In genomic region chr1:77322061-77322900, GRCh38 we compare ENCODE assay signal across 9 cellular contexts. TPM values are rescaled to one million over a fixed set of nuclear protein-coding genes. Genes with fewer than 3 reads are reported as not detected.
A peak's percentile ranks its signal among the peaks of the same experiment; 100 is the strongest.
DNase-seq lines count a peak whose midpoint lies in the region; ATAC-seq and TF ChIP-seq lines count a peak whose summit lies in the region.
"Had no signal": no experiment of that assay in that cellular context is flagged by ENCODE, and none has a peak within 500 bp of the region (broad histone marks: within the 10 kb centered on the region; RNA-seq: fewer than 3 reads in every experiment).

No MANE protein-coding gene starts in this region.

- H3K27me3 ChIP-seq in MM.1S (replicated peaks; ENCODE audit: insufficient read depth, low read length), result no peaks in the 10 kb centered on the region

- in situ Hi-C loops in SK-MEL-5 (cut with HindIII; ENCODE audit: low pct_unique_long_range_greater_than_20kb, low sequenced_read_pairs), result no loop called here

- H3K27ac ChIP-seq in coronary artery (no peak overlapping the region), MM.1S (ENCODE audit: low read length) (no peak overlapping the region)

- H3K9me3 ChIP-seq in MM.1S (replicated peaks; ENCODE audit: insufficient read depth, low read length), result no peaks in the 10 kb centered on the region

- H4K20me1 ChIP-seq in MM.1S (ENCODE audit: insufficient read depth, low read length), result no peaks in the 10 kb centered on the region

- H3K36me3 Mint-ChIP-seq in activated naive CD8-positive, alpha-beta T cell, result peaks cover 21% of the 10 kb centered on the region
- H3K36me3 Mint-ChIP-seq in activated naive CD8-positive, alpha-beta T cell treated with anti-CD3 and anti-CD28 coated beads, Interleukin-2, amount 50 U/mL, for 24 hours (ENCODE audit: low read depth), result peaks cover 6% of the 10 kb centered on the region

- no peak overlapping the region for H3K4me2 ChIP-seq in MM.1S (ENCODE audit: low read depth, low read length)

- peaks cover 3% of the 10 kb centered on the region for H3K4me1 Mint-ChIP-seq in activated naive CD8-positive, alpha-beta T cell (ENCODE audit: low read depth)
- peaks cover 6% of the 10 kb centered on the region for H3K4me1 Mint-ChIP-seq in activated naive CD8-positive, alpha-beta T cell treated with anti-CD3 and anti-CD28 coated beads, Interleukin-2, amount 50 U/mL, for 24 hours

- H3K4me1 ChIP-seq in MM.1S (ENCODE audit: low read length), result no peaks in the 10 kb centered on the region

- H3K27me3 Mint-ChIP-seq in activated naive CD8-positive, alpha-beta T cell, result no peaks in the 10 kb centered on the region
- H3K27me3 Mint-ChIP-seq in activated naive CD8-positive, alpha-beta T cell treated with anti-CD3 and anti-CD28 coated beads, Interleukin-2, amount 50 U/mL, for 24 hours, result no peaks in the 10 kb centered on the region

- DNase-seq in activated naive CD8-positive, alpha-beta T cell treated with anti-CD3 and anti-CD28 coated beads, Interleukin-2, amount 50 U/mL, for 24 hours, result no peak
- peak; percentile 4 for DNase-seq in SK-MEL-5 (ENCODE audit: low read depth, low spot score)
- peak; percentile 16 for DNase-seq in foreskin melanocyte
- no peak for DNase-seq in coronary artery (ENCODE audit: low spot score)
- DNase-seq in mesenteric fat pad (ENCODE audit: low spot score), result no peak
- DNase-seq in MM.1S, result no peak

- H3K27ac Mint-ChIP-seq in activated naive CD8-positive, alpha-beta T cell, result peak overlapping the region; percentile 50
- no peak overlapping the region for H3K27ac Mint-ChIP-seq in activated naive CD8-positive, alpha-beta T cell treated with anti-CD3 and anti-CD28 coated beads, Interleukin-2, amount 50 U/mL, for 24 hours

- no peaks in the 10 kb centered on the region for H3K9me2 ChIP-seq in MM.1S (replicated peaks; ENCODE audit: insufficient read depth, low read length)

- no peak overlapping the region for H3K4me3 Mint-ChIP-seq in activated naive CD8-positive, alpha-beta T cell
- no peak overlapping the region for H3K4me3 Mint-ChIP-seq in activated naive CD8-positive, alpha-beta T cell treated with anti-CD3 and anti-CD28 coated beads, Interleukin-2, amount 50 U/mL, for 24 hours

- H3F3A ChIP-seq in MM.1S (ENCODE audit: insufficient read depth, low read length), result no peaks in the 10 kb centered on the region

- H3K36me3 ChIP-seq in MM.1S (replicated peaks; ENCODE audit: insufficient read depth, low read length), result no peaks in the 10 kb centered on the region

- ATAC-seq in activated naive CD8-positive, alpha-beta T cell treated with anti-CD3 and anti-CD28 coated beads, Interleukin-2, amount 50 U/mL, for 24 hours, result no peak
- no peak for ATAC-seq in GM18907 (IDR thresholded peaks at IDR 0.05; ENCODE audit: unreplicated experiment)

- no peak overlapping the region for H3K4me3 ChIP-seq in coronary artery
- H3K4me3 ChIP-seq in MM.1S (ENCODE audit: low read length), result no peak overlapping the region

- peaks cover 4% of the 10 kb centered on the region for H3K9me3 Mint-ChIP-seq in activated naive CD8-positive, alpha-beta T cell (ENCODE audit: low read depth)
- H3K9me3 Mint-ChIP-seq in activated naive CD8-positive, alpha-beta T cell treated with anti-CD3 and anti-CD28 coated beads, Interleukin-2, amount 50 U/mL, for 24 hours, result peaks cover 6% of the 10 kb centered on the region

- no peak for TF ChIP-seq CTCF in coronary artery (IDR thresholded peaks at IDR 0.05)
- no peak for TF ChIP-seq CTCF in MM.1S (IDR thresholded peaks at IDR 0.05; ENCODE audit: low read length)

- no peak overlapping the region for H3K9ac ChIP-seq in MM.1S (ENCODE audit: low read length)

- no peaks in the 10 kb centered on the region for H3K79me2 ChIP-seq in MM.1S (ENCODE audit: low read length)

- no peak overlapping the region for H2AFZ ChIP-seq in MM.1S (ENCODE audit: low read length)

RNA-seq across cellular contexts. Expression of gene AK5, which starts 40.5 kb away (rescaled TPM):
- total RNA-seq in SK-MEL-5 (2014; rRNA removed; shearing (Covaris generic)), result 0.11 and 0.51 TPM in 2 replicates
- polyA plus RNA-seq in SK-MEL-5 (2015; cell fraction: cytosol; rRNA removed), result 0.18 TPM in 1 of 2 replicates, not detected in the other
- not detected in 2 replicates for polyA plus RNA-seq in SK-MEL-5 (2015; cell fraction: nucleus; rRNA removed)
- not detected for total RNA-seq in mesenteric fat pad
- total RNA-seq: OCI-LY7 had no signal

Comparison
In these comparisons a context has a peak if more than half of its experiments do, and no peak if none do; other contexts are left out.
1. DNase-seq: peak in SK-MEL-5 (single experiment) and foreskin melanocyte (single experiment); none in activated naive CD8-positive, alpha-beta T cell treated with anti-CD3 and anti-CD28 coated beads, Interleukin-2, amount 50 U/mL, for 24 hours (single experiment), coronary artery (single experiment), mesenteric fat pad (single experiment) and MM.1S (single experiment).